ENCODE assay signal across 1 cellular context in genomic region chr18:3665780-3666525, GRCh38.
A peak's percentile ranks its signal among the peaks of the same experiment; 100 is the strongest.
TF ChIP-seq lines count a peak whose summit lies in the region.

No MANE protein-coding gene starts in this region.

TF ChIP-seq in HepG2, 621 proteins besides CTCF, POLR2A, EP300 and RAD21 (continued from another document and continues in another):
- peak; percentile 83 for TF ChIP-seq ZEB1 (IDR thresholded peaks at IDR 0.05; ENCODE audit: insufficient replicate concordance, low read depth)
- TF ChIP-seq, protein P1, sequence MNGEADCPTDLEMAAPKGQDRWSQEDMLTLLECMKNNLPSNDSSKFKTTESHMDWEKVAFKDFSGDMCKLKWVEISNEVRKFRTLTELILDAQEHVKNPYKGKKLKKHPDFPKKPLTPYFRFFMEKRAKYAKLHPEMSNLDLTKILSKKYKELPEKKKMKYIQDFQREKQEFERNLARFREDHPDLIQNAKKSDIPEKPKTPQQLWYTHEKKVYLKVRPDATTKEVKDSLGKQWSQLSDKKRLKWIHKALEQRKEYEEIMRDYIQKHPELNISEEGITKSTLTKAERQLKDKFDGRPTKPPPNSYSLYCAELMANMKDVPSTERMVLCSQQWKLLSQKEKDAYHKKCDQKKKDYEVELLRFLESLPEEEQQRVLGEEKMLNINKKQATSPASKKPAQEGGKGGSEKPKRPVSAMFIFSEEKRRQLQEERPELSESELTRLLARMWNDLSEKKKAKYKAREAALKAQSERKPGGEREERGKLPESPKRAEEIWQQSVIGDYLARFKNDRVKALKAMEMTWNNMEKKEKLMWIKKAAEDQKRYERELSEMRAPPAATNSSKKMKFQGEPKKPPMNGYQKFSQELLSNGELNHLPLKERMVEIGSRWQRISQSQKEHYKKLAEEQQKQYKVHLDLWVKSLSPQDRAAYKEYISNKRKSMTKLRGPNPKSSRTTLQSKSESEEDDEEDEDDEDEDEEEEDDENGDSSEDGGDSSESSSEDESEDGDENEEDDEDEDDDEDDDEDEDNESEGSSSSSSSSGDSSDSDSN (CRISPR knock-in tag; IDR thresholded peaks at IDR 0.05): peak; percentile 70
- TF ChIP-seq IRF1 (CRISPR knock-in tag; IDR thresholded peaks at IDR 0.05; ENCODE audit: low read depth): no peak
- TF ChIP-seq TCF7L2 (IDR thresholded peaks at IDR 0.05; ENCODE audit: low read depth, low read length): peak; percentile 88
- TF ChIP-seq, protein P2, sequence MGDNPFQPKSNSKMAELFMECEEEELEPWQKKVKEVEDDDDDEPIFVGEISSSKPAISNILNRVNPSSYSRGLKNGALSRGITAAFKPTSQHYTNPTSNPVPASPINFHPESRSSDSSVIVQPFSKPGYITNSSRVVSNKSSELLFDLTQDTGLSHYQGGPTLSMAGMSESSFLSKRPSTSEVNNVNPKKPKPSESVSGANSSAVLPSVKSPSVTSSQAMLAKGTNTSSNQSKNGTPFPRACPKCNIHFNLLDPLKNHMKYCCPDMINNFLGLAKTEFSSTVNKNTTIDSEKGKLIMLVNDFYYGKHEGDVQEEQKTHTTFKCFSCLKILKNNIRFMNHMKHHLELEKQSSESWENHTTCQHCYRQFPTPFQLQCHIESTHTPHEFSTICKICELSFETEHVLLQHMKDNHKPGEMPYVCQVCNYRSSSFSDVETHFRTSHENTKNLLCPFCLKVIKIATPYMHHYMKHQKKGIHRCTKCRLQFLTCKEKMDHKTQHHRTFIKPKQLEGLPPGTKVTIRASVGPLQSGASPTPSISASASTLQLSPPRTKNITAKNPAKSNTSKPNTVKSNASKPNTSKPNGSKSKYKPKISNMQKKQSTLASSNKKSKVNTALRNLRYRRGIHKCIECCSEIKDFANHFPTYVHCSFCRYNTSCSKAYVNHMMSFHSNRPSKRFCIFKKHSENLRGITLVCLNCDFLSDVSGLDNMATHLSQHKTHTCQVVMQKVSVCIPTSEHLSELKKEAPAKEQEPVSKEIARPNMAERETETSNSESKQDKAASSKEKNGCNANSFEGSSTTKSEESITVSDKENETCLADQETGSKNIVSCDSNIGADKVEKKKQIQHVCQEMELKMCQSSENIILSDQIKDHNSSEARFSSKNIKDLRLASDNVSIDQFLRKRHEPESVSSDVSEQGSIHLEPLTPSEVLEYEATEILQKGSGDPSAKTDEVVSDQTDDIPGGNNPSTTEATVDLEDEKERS (CRISPR knock-in tag; IDR thresholded peaks at IDR 0.05): 0 out of 2 replicates have a peak, but pooled peaks have one; percentile 55
- TF ChIP-seq TSC22D2 (CRISPR knock-in tag; IDR thresholded peaks at IDR 0.05; ENCODE audit: borderline replicate concordance): no peak
- no peak for TF ChIP-seq ZNF879 (CRISPR knock-in tag; IDR thresholded peaks at IDR 0.05)
- no peak for TF ChIP-seq ZFAT (CRISPR knock-in tag; conservative IDR thresholded peaks at IDR 0.05)
- TF ChIP-seq FOXA1 (IDR thresholded peaks at IDR 0.05): no peak
- TF ChIP-seq FOXA1 (CRISPR knock-in tag; IDR thresholded peaks at IDR 0.05): peak; percentile 67; the same call in 1 of the 2 replicates
- TF ChIP-seq ZNF75D (CRISPR knock-in tag; IDR thresholded peaks at IDR 0.05; ENCODE audit: borderline replicate concordance): no peak
- no peak for TF ChIP-seq ESRRA (CRISPR knock-in tag; IDR thresholded peaks at IDR 0.05; ENCODE audit: low read depth)
- no peak for TF ChIP-seq ZNF30 (CRISPR knock-in tag; IDR thresholded peaks at IDR 0.05)
- TF ChIP-seq, protein P3, sequence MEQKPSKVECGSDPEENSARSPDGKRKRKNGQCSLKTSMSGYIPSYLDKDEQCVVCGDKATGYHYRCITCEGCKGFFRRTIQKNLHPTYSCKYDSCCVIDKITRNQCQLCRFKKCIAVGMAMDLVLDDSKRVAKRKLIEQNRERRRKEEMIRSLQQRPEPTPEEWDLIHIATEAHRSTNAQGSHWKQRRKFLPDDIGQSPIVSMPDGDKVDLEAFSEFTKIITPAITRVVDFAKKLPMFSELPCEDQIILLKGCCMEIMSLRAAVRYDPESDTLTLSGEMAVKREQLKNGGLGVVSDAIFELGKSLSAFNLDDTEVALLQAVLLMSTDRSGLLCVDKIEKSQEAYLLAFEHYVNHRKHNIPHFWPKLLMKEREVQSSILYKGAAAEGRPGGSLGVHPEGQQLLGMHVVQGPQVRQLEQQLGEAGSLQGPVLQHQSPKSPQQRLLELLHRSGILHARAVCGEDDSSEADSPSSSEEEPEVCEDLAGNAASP (CRISPR knock-in tag; IDR thresholded peaks at IDR 0.05; ENCODE audit: borderline replicate concordance): peak; percentile 97
- TF ChIP-seq MAFK (conservative IDR thresholded peaks at IDR 0.05 in 1 of 2, IDR thresholded peaks at IDR 0.05 in 1 of 2; ENCODE audit: low read length in 2 of 2): peak; percentile 81 to 84
- TF ChIP-seq, protein P4, sequence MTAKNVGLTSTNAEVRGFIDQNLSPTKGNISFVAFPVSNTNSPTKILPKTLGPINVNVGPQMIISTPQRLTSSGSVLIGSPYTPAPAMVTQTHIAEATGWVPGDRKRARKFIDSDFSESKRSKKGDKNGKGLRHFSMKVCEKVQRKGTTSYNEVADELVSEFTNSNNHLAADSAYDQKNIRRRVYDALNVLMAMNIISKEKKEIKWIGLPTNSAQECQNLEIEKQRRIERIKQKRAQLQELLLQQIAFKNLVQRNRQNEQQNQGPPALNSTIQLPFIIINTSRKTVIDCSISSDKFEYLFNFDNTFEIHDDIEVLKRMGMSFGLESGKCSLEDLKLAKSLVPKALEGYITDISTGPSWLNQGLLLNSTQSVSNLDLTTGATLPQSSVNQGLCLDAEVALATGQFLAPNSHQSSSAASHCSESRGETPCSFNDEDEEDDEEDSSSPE (CRISPR knock-in tag; IDR thresholded peaks at IDR 0.05): no peak
- TF ChIP-seq HNRNPK (IDR thresholded peaks at IDR 0.05; ENCODE audit: low read depth, low read length, poor library complexity, severe bottlenecking): no peak
- TF ChIP-seq ZNF484 (CRISPR knock-in tag; IDR thresholded peaks at IDR 0.05; ENCODE audit: borderline replicate concordance, low read depth): no peak
- peak; percentile 59 to 88; a peak in 3 of 4 replicates for TF ChIP-seq NR2F1 (CRISPR knock-in tag; IDR thresholded peaks at IDR 0.05)
- TF ChIP-seq ZNF644 (CRISPR knock-in tag; IDR thresholded peaks at IDR 0.05; ENCODE audit: low read depth): no peak
- TF ChIP-seq ZNF83 (CRISPR knock-in tag; IDR thresholded peaks at IDR 0.05; ENCODE audit: borderline replicate concordance): no peak
- no peak for TF ChIP-seq ETS1 (CRISPR knock-in tag; IDR thresholded peaks at IDR 0.05)
- no peak for TF ChIP-seq ZIK1 (CRISPR knock-in tag; IDR thresholded peaks at IDR 0.05; ENCODE audit: borderline replicate concordance, low read depth)
- TF ChIP-seq GTF2F1 (IDR thresholded peaks at IDR 0.05; ENCODE audit: low read length): no peak
- TF ChIP-seq PAF1 (CRISPR knock-in tag; IDR thresholded peaks at IDR 0.05): no peak
- TF ChIP-seq ZC3H4 (CRISPR knock-in tag; IDR thresholded peaks at IDR 0.05; ENCODE audit: borderline replicate concordance): peak; percentile 74; the same call in 1 of the 2 replicates
- TF ChIP-seq ZNF639 (CRISPR knock-in tag; conservative IDR thresholded peaks at IDR 0.05): no peak
- no peak for TF ChIP-seq ZNF567 (CRISPR knock-in tag; IDR thresholded peaks at IDR 0.05; ENCODE audit: borderline replicate concordance)
- TF ChIP-seq ZNF674 (CRISPR knock-in tag; IDR thresholded peaks at IDR 0.05; ENCODE audit: low read depth): no peak
- TF ChIP-seq DMTF1 (CRISPR knock-in tag; IDR thresholded peaks at IDR 0.05): no peak
- peak; percentile 61 for TF ChIP-seq PITX1 (CRISPR knock-in tag; IDR thresholded peaks at IDR 0.05)
- peak; percentile 52; the same call in 1 of the 2 replicates for TF ChIP-seq NKX3-1 (CRISPR knock-in tag; IDR thresholded peaks at IDR 0.05)
- TF ChIP-seq ZC3H13 (CRISPR knock-in tag; IDR thresholded peaks at IDR 0.05): no peak
- TF ChIP-seq ZNF589 (CRISPR knock-in tag; conservative IDR thresholded peaks at IDR 0.05): no peak; the same call in 1 of the 2 replicates
- TF ChIP-seq ZNF790 (CRISPR knock-in tag; IDR thresholded peaks at IDR 0.05; ENCODE audit: borderline replicate concordance): no peak
- TF ChIP-seq ISL2 (CRISPR knock-in tag; IDR thresholded peaks at IDR 0.05): peak; percentile 96
- TF ChIP-seq ZNF382 (CRISPR knock-in tag; IDR thresholded peaks at IDR 0.05; ENCODE audit: borderline replicate concordance): no peak
- peak; percentile 80 for TF ChIP-seq SIX1 (CRISPR knock-in tag; IDR thresholded peaks at IDR 0.05; ENCODE audit: borderline replicate concordance)
- TF ChIP-seq HMGXB3 (CRISPR knock-in tag; IDR thresholded peaks at IDR 0.05; ENCODE audit: borderline replicate concordance): 0 out of 2 replicates have a peak, but pooled peaks have one; percentile 32
- peak; percentile 63; the same call in 1 of the 2 replicates for TF ChIP-seq POGZ (CRISPR knock-in tag; IDR thresholded peaks at IDR 0.05)
- TF ChIP-seq ATF2 (CRISPR knock-in tag; IDR thresholded peaks at IDR 0.05): 0 out of 2 replicates have a peak, but pooled peaks have one; percentile 33
- no peak for TF ChIP-seq MBNL3 (CRISPR knock-in tag; conservative IDR thresholded peaks at IDR 0.05)
- peak; percentile 71 for TF ChIP-seq ZFY (CRISPR knock-in tag; IDR thresholded peaks at IDR 0.05)
